20 cellular contexts compared by ENCODE assay signal in the genomic region with DNA sequence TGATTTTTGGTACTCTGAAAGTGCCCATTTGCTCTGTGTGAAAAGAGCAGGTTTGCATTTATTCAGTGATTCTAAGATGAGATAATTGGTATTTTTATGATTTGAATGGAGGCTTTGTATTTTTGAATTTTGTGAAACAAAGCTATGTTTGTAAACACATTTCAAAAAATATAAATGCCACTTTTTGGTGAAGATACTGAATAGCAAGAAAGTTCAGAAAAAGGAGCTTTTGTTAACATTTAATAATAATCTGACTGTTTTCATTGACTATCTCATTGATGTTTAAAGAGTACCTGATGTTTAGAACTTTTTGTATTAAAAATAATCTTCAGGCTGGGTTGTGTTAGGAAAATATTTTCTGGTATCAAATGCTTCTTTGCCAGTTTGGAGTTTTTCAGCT. TPM values are rescaled to one million over a fixed set of nuclear protein-coding genes. Genes with fewer than 3 reads are reported as not detected.
DNase-seq lines count a peak whose midpoint lies in the region; ATAC-seq and TF ChIP-seq lines count a peak whose summit lies in the region.
"Had no signal": no experiment of that assay in that cellular context is flagged by ENCODE, and none has a peak within 500 bp of the region (broad histone marks: within the 10 kb centered on the region; RNA-seq: fewer than 3 reads in every experiment).

No MANE protein-coding gene starts in this region.

- peak overlapping the region; percentile 16 for H3K27ac ChIP-seq in cardiac muscle cell
- no peak overlapping the region for H3K27ac ChIP-seq in heart right ventricle
- H3K27ac ChIP-seq in dorsolateral prefrontal cortex, result peak overlapping the region; percentile 21 to 96 (median 85)
- peak overlapping the region; percentile 87 for H3K27ac ChIP-seq in temporal lobe (ENCODE audit: low read depth, low read length)

- DNase-seq in cardiac muscle cell (ENCODE audit: low read depth in 1 of 2, low spot score in 1 of 2) (no peak), heart right ventricle (no peak), dorsolateral prefrontal cortex (no peak), nephron progenitor cell (no peak), SKM-1 treated with dmso at 0.1 percent for 144 hours (lab: John Stamatoyannopoulos, UW; ENCODE audit: unreplicated experiment) (no peak), activated T-cell treated with anti-CD3 and anti-CD28 coated beads for 4 hours (no peak)
- DNase-seq: 8988T, DMS53, GDM1, H7, MM.1S, NCI-H1048, NCI-H1417 treated with DMSO at 0.1 percent for 48 hours, NCI-H187, NCI-H446, NCI-H526 had no signal

- H3K36me3 ChIP-seq in cardiac muscle cell (no peaks in the 10 kb centered on the region), heart right ventricle (peaks cover 0 to 13% (median 0%) of the 10 kb centered on the region in 9 donors)

- H3K36me3 Mint-ChIP-seq in nephron progenitor cell (ENCODE audit: low read depth), result peaks cover 86% of the 10 kb centered on the region

- TF ChIP-seq CTCF in cardiac muscle cell (IDR thresholded peaks at IDR 0.05; ENCODE audit: low read depth, low read length), result no peak
- no peak for TF ChIP-seq CTCF in heart right ventricle (IDR thresholded peaks at IDR 0.05)
- TF ChIP-seq CTCF in dorsolateral prefrontal cortex (IDR thresholded peaks at IDR 0.05 in 54 of 56, conservative IDR thresholded peaks at IDR 0.05 in 2 of 56; ENCODE audit: low read depth in 1 of 56, partially characterized antibody in 56 of 56), result no peak
- no peak for TF ChIP-seq CTCF in nephron progenitor cell (IDR thresholded peaks at IDR 0.05)

- H3K27ac Mint-ChIP-seq in nephron progenitor cell, result peak overlapping the region; percentile 42
- H3K27ac Mint-ChIP-seq: B cell had no signal

- intact Hi-C loops in heart right ventricle (cut with DNase I), result no loop called here
- intact Hi-C loops in dorsolateral prefrontal cortex (cut with DNase I), result no loop called here

- H3K4me3 ChIP-seq in cardiac muscle cell, result no peak overlapping the region
- no peak overlapping the region for H3K4me3 ChIP-seq in heart right ventricle
- peak overlapping the region in 18 of 59 donors; percentile 2 to 47 (median 19) for H3K4me3 ChIP-seq in dorsolateral prefrontal cortex

- H3K9me3 ChIP-seq in cardiac muscle cell (ENCODE audit: low read depth), result no peaks in the 10 kb centered on the region
- H3K9me3 ChIP-seq in heart right ventricle, result peaks cover 0 to 19% (median 4%) of the 10 kb centered on the region in 11 donors

- peaks cover 13% of the 10 kb centered on the region for H3K4me1 Mint-ChIP-seq in nephron progenitor cell

- H3K4me3 Mint-ChIP-seq in nephron progenitor cell, result no peak overlapping the region
- H3K4me3 Mint-ChIP-seq: B cell, CD14-positive monocyte had no signal

- peaks cover 52% of the 10 kb centered on the region for H3K9me3 Mint-ChIP-seq in nephron progenitor cell

- no peaks in the 10 kb centered on the region for H3K27me3 Mint-ChIP-seq in nephron progenitor cell (ENCODE audit: low read depth, poor library complexity)
- H3K27me3 Mint-ChIP-seq: B cell had no signal

- ATAC-seq in heart right ventricle, result no peak
- ATAC-seq in GM21526 (IDR thresholded peaks at IDR 0.05; ENCODE audit: low FRiP score, unreplicated experiment), result no peak

- H3K4me1 ChIP-seq in cardiac muscle cell (ENCODE audit: low read depth) (peaks cover 7% of the 10 kb centered on the region), heart right ventricle (peaks cover 0 to 58% (median 23%) of the 10 kb centered on the region in 9 donors)

- H3K27me3 ChIP-seq in cardiac muscle cell, result no peaks in the 10 kb centered on the region
- no peaks in the 10 kb centered on the region for H3K27me3 ChIP-seq in heart right ventricle
- H3K27me3 ChIP-seq in dorsolateral prefrontal cortex, result no peaks in the 10 kb centered on the region

RNA-seq across cellular contexts. Expression of gene TCF12, which starts 23.7 kb away (rescaled TPM):
- total RNA-seq in cardiac muscle cell (135 and 137 TPM in 2 replicates), heart right ventricle (10 to 100 TPM; 29.2 to 55.7 (median 39.4) TPM), dorsolateral prefrontal cortex (100 to 1,000 TPM in 76 of 120 experiments, 10 to 100 TPM in 44; 63.4 to 217 (median 109) TPM), temporal lobe (110 TPM)
- polyA plus RNA-seq in cardiac muscle cell (42.6 and 58.4 TPM in 2 replicates), heart right ventricle (10 to 100 TPM in 1 of 2 donors, 1 to 10 TPM in 1; 8.7 to 11.7 TPM)

Comparison
In these comparisons a context has a peak if more than half of its experiments do, and no peak if none do; other contexts are left out.
1. H3K27ac ChIP-seq: peak in cardiac muscle cell (single experiment), dorsolateral prefrontal cortex (59 of 59) and temporal lobe (single experiment); none in heart right ventricle (0 of 10).